In genomic region chr1:47147047-47147785, GRCh38 we compare ENCODE assay signal across 18 cellular contexts. TPM values are rescaled to one million over a fixed set of nuclear protein-coding genes. Genes with fewer than 3 reads are reported as not detected.
"Had no signal": no experiment of that assay in that cellular context is flagged by ENCODE, and none has a peak within 500 bp of the region (broad histone marks: within the 10 kb centered on the region; RNA-seq: fewer than 3 reads in every experiment).

No MANE protein-coding gene starts in this region.

- H3K27ac Mint-ChIP-seq: activated T-helper 2 cell treated with anti-CD3 and anti-CD28 coated beads, Interferon-gamma antibody, Interleukin-2, Interleukin-4, amounts not matched to agents 10 μg/mL and 5 μg/mL and 100 μg/mL, durations not matched to agents 14 hours and 24 hours and 36 hours; naive thymus-derived CD4-positive, alpha-beta T cell had no signal

- H3K27me3 ChIP-seq: cardiac muscle cell, colonic mucosa, transverse colon had no signal

- ATAC-seq: left colon; naive thymus-derived CD4-positive, alpha-beta T cell had no signal

- H3K4me1 Mint-ChIP-seq: naive thymus-derived CD4-positive, alpha-beta T cell had no signal

- H3K36me3 Mint-ChIP-seq: naive thymus-derived CD4-positive, alpha-beta T cell had no signal

- DNase-seq: activated CD4-positive, alpha-beta T cell treated with anti-CD3 and anti-CD28 coated beads, Interleukin-2, amount 50 U/mL, for 48 hours; activated naive CD4-positive, alpha-beta T cell treated with anti-CD3 and anti-CD28 coated beads, Interleukin-2, amount 50 U/mL, for 16 hours; colonic mucosa; left colon; mucosa of descending colon; naive thymus-derived CD4-positive, alpha-beta T cell; nucleus accumbens; posterior cingulate gyrus; stimulated activated CD4-positive, alpha-beta T cell treated with anti-CD3 and anti-CD28 coated beads, Interleukin-4, amount 100 ng/mL, for 4 hours; stimulated activated CD8-positive, alpha-beta memory T cell treated with anti-CD3 and anti-CD28 coated beads, Interleukin-4, amount 100 ng/mL, for 48 hours; stimulated activated naive CD4-positive, alpha-beta T cell treated with Interleukin-2 at 50 U/mL for 16 hours; transverse colon had no signal

- H3K9me3 Mint-ChIP-seq: activated T-helper 2 cell treated with anti-CD3 and anti-CD28 coated beads, Interferon-gamma antibody, Interleukin-2, Interleukin-4, amounts not matched to agents 10 μg/mL and 5 μg/mL and 100 μg/mL, durations not matched to agents 14 hours and 24 hours and 36 hours had no signal

- H3K27ac ChIP-seq: cardiac muscle cell, colonic mucosa, esophagus muscularis mucosa, skin epidermis, transverse colon had no signal

- H3K4me1 ChIP-seq: colonic mucosa, esophagus muscularis mucosa, transverse colon had no signal

- H3K9me3 ChIP-seq: colonic mucosa, esophagus muscularis mucosa, mucosa of descending colon, transverse colon had no signal

- H3K4me3 Mint-ChIP-seq: naive thymus-derived CD4-positive, alpha-beta T cell had no signal

- H3K4me3 ChIP-seq: cardiac muscle cell, colonic mucosa, esophagus muscularis mucosa, mucosa of descending colon, skin epidermis, transverse colon had no signal

- H3K36me3 ChIP-seq: cardiac muscle cell, colonic mucosa, esophagus muscularis mucosa, transverse colon had no signal

RNA-seq across cellular contexts. Expression of gene CYP4A22, which starts 10.0 kb away (rescaled TPM):
- total RNA-seq: activated T-helper 2 cell treated with anti-CD3 and anti-CD28 coated beads, Interferon-gamma antibody, Interleukin-2, Interleukin-4, amounts not matched to agents 10 μg/mL and 5 μg/mL and 100 μg/mL, durations not matched to agents 14 hours and 24 hours and 36 hours; astrocyte; cardiac muscle cell; colonic mucosa; left colon; lung microvascular endothelial cell; mucosa of descending colon; naive thymus-derived CD4-positive, alpha-beta T cell; transverse colon had no signal
- polyA plus RNA-seq: cardiac muscle cell; naive thymus-derived CD4-positive, alpha-beta T cell had no signal

RNA-seq across cellular contexts. Expression of gene PDZK1IP1, which starts 42.6 kb away (rescaled TPM):
- total RNA-seq: activated T-helper 2 cell treated with anti-CD3 and anti-CD28 coated beads, Interferon-gamma antibody, Interleukin-2, Interleukin-4, amounts not matched to agents 10 μg/mL and 5 μg/mL and 100 μg/mL, durations not matched to agents 14 hours and 24 hours and 36 hours; cardiac muscle cell; lung microvascular endothelial cell; naive thymus-derived CD4-positive, alpha-beta T cell had no signal
- polyA plus RNA-seq: cardiac muscle cell; naive thymus-derived CD4-positive, alpha-beta T cell had no signal
